In the genomic region with DNA sequence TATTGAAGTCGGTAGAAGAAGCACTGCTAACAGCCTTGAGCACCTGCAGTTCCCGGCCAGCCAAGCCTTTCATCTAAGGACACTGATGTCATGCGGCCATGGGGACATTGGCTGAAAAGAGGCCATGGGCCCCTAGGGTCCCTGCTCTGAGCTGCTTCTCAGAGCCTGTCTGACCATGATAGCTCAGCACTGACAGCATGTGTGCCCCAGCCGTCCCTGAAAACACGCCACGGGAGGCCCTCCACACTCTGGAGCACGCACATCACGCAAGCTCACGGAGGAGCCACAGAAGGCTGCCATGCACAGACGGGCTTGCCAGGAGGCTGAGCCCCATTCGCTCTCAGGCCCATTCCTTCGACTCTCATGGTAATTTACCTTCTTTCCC, we compare ENCODE assay signal across 1 cellular context.
TF ChIP-seq lines count a peak whose summit lies in the region.

No MANE protein-coding gene starts in this region.

TF ChIP-seq in GM23338, 12 proteins besides CTCF, POLR2A, EP300 and RAD21 (continued from another document):
- TF ChIP-seq, protein P1, sequence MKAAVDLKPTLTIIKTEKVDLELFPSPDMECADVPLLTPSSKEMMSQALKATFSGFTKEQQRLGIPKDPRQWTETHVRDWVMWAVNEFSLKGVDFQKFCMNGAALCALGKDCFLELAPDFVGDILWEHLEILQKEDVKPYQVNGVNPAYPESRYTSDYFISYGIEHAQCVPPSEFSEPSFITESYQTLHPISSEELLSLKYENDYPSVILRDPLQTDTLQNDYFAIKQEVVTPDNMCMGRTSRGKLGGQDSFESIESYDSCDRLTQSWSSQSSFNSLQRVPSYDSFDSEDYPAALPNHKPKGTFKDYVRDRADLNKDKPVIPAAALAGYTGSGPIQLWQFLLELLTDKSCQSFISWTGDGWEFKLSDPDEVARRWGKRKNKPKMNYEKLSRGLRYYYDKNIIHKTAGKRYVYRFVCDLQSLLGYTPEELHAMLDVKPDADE (IDR thresholded peaks at IDR 0.05) = no peak
- TF ChIP-seq CREB1 (CRISPR knock-in tag; IDR thresholded peaks at IDR 0.05; ENCODE audit: low read depth) = no peak
- no peak for TF ChIP-seq JUNB (IDR thresholded peaks at IDR 0.05; ENCODE audit: unreplicated experiment)
- TF ChIP-seq, protein P2, sequence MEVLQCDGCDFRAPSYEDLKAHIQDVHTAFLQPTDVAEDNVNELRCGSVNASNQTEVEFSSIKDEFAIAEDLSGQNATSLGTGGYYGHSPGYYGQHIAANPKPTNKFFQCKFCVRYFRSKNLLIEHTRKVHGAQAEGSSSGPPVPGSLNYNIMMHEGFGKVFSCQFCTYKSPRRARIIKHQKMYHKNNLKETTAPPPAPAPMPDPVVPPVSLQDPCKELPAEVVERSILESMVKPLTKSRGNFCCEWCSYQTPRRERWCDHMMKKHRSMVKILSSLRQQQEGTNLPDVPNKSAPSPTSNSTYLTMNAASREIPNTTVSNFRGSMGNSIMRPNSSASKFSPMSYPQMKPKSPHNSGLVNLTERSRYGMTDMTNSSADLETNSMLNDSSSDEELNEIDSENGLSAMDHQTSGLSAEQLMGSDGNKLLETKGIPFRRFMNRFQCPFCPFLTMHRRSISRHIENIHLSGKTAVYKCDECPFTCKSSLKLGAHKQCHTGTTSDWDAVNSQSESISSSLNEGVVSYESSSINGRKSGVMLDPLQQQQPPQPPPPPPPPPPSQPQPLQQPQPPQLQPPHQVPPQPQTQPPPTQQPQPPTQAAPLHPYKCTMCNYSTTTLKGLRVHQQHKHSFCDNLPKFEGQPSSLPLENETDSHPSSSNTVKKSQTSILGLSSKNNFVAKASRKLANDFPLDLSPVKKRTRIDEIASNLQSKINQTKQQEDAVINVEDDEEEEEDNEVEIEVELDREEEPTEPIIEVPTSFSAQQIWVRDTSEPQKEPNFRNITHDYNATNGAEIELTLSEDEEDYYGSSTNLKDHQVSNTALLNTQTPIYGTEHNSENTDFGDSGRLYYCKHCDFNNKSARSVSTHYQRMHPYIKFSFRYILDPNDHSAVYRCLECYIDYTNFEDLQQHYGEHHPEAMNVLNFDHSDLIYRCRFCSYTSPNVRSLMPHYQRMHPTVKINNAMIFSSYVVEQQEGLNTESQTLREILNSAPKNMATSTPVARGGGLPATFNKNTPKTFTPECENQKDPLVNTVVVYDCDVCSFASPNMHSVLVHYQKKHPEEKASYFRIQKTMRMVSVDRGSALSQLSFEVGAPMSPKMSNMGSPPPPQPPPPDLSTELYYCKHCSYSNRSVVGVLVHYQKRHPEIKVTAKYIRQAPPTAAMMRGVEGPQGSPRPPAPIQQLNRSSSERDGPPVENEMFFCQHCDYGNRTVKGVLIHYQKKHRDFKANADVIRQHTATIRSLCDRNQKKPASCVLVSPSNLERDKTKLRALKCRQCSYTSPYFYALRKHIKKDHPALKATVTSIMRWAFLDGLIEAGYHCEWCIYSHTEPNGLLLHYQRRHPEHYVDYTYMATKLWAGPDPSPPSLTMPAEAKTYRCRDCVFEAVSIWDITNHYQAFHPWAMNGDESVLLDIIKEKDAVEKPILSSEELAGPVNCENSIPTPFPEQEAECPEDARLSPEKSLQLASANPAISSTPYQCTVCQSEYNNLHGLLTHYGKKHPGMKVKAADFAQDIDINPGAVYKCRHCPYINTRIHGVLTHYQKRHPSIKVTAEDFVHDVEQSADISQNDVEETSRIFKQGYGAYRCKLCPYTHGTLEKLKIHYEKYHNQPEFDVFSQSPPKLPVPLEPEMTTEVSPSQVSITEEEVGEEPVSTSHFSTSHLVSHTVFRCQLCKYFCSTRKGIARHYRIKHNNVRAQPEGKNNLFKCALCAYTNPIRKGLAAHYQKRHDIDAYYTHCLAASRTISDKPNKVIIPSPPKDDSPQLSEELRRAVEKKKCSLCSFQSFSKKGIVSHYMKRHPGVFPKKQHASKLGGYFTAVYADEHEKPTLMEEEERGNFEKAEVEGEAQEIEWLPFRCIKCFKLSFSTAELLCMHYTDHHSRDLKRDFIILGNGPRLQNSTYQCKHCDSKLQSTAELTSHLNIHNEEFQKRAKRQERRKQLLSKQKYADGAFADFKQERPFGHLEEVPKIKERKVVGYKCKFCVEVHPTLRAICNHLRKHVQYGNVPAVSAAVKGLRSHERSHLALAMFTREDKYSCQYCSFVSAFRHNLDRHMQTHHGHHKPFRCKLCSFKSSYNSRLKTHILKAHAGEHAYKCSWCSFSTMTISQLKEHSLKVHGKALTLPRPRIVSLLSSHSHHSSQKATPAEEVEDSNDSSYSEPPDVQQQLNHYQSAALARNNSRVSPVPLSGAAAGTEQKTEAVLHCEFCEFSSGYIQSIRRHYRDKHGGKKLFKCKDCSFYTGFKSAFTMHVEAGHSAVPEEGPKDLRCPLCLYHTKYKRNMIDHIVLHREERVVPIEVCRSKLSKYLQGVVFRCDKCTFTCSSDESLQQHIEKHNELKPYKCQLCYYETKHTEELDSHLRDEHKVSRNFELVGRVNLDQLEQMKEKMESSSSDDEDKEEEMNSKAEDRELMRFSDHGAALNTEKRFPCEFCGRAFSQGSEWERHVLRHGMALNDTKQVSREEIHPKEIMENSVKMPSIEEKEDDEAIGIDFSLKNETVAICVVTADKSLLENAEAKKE (CRISPR knock-in tag; IDR thresholded peaks at IDR 0.05) = no peak
- TF ChIP-seq STAT1 (IDR thresholded peaks at IDR 0.05; ENCODE audit: unreplicated experiment) = no peak
- TF ChIP-seq NANOG (IDR thresholded peaks at IDR 0.05; ENCODE audit: borderline replicate concordance) = no peak
